8 cellular contexts compared by ENCODE assay signal in the genomic region with DNA sequence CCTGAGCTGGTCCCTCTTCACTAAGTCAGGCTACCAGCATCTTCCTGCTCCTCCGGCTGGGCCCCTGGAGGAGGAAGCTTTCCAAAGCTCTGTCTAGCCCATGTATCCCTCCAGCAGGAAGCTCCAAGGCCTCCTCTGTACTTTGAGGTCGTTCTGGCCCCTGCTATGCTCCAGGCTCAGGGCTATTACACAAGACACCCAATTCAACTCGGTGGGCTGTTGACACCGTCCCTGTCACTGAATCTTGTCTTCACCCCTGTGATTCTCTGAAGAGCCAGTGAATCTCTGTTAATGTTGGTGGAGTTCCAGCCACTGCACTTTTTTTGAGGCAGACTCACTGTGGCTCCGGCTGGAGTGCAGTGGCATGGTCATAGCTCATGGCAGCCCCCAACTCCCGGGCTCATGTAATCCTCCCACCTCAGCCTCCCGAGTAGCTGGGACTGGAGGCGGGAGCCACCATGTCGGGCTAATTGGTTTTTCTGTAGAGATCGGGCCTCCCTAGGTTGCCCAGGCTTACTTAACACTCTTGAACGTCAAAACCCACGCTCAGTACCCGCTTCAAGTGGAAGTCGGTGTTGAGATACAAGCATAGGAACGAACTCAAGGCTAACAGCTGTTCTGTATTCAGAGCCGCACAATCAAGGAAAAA. TPM values are rescaled to one million over a fixed set of nuclear protein-coding genes. Genes with fewer than 3 reads are reported as not detected.
DNase-seq lines count a peak whose midpoint lies in the region; ATAC-seq and TF ChIP-seq lines count a peak whose summit lies in the region.

No MANE protein-coding gene starts in this region.

- H3K27ac ChIP-seq in cardiac muscle cell = peak overlapping the region; percentile 84
- peak overlapping the region; percentile 91 for H3K27ac ChIP-seq in layer of hippocampus (ENCODE audit: low read depth, low read length)
- peak overlapping the region; percentile 63 to 91 (median 76) for H3K27ac ChIP-seq in tibial nerve

- no peak for ATAC-seq in left cardiac atrium
- ATAC-seq in activated naive CD4-positive, alpha-beta T cell treated with anti-CD3 and anti-CD28 coated beads, Interleukin-2, amount 50 U/mL, for 72 hours = peak in 1 of 2 donors; percentile 3
- no peak for ATAC-seq in HG02970 (IDR thresholded peaks at IDR 0.05; ENCODE audit: low FRiP score, unreplicated experiment)

- H3K27me3 ChIP-seq in cardiac muscle cell = no peaks in the 10 kb centered on the region
- no peaks in the 10 kb centered on the region for H3K27me3 ChIP-seq in layer of hippocampus (ENCODE audit: control insufficient read depth, insufficient read depth, low read length)
- no peaks in the 10 kb centered on the region for H3K27me3 ChIP-seq in tibial nerve

- 26 to 32% methylated on average over 16 of the region's 16 CpGs for WGBS in tibial nerve, 2 donors

- H3K4me3 ChIP-seq in cardiac muscle cell (peak overlapping the region; percentile 76), tibial nerve (peak overlapping the region; percentile 60 to 99 (median 71))

- peaks cover 0 to 8% of the 10 kb centered on the region in 2 donors for H3K36me3 Mint-ChIP-seq in activated naive CD4-positive, alpha-beta T cell treated with anti-CD3 and anti-CD28 coated beads, Interleukin-2, amount 50 U/mL, for 72 hours

- H3K9me3 Mint-ChIP-seq in activated naive CD4-positive, alpha-beta T cell treated with anti-CD3 and anti-CD28 coated beads, Interleukin-2, amount 50 U/mL, for 72 hours = no peaks in the 10 kb centered on the region

- DNase-seq in cardiac muscle cell (ENCODE audit: low read depth in 1 of 2, low spot score in 1 of 2) (no peak), left cardiac atrium (no peak), tibial nerve (ENCODE audit: low spot score in 2 of 2) (no peak)
- DNase-seq in activated naive CD4-positive, alpha-beta T cell treated with anti-CD3 and anti-CD28 coated beads, Interleukin-2, amount 50 U/mL, for 72 hours (ENCODE audit: low spot score in 2 of 2) = no peak
- no peak for DNase-seq in activated CD4-positive, CD25-positive, alpha-beta regulatory T cell (lab: John Stamatoyannopoulos, UW)
- DNase-seq in activated CD4-positive, alpha-beta T cell treated with anti-CD3 and anti-CD28 coated beads, Interleukin-2, amount 50 U/mL, for 1 hour = no peak

- no peaks in the 10 kb centered on the region for H3K4me1 ChIP-seq in cardiac muscle cell (ENCODE audit: low read depth)
- H3K4me1 ChIP-seq in tibial nerve = peaks cover 0 to 24% (median 11%) of the 10 kb centered on the region in 4 donors

- no peaks in the 10 kb centered on the region for H3K36me3 ChIP-seq in cardiac muscle cell
- peaks cover 0 to 8% (median 0%) of the 10 kb centered on the region in 3 donors for H3K36me3 ChIP-seq in tibial nerve

- TF ChIP-seq CTCF in cardiac muscle cell (IDR thresholded peaks at IDR 0.05; ENCODE audit: low read depth, low read length) = no peak
- TF ChIP-seq CTCF in tibial nerve (IDR thresholded peaks at IDR 0.05) = no peak

- TF ChIP-seq POLR2A in tibial nerve (IDR thresholded peaks at IDR 0.05) = no peak

- TF ChIP-seq EP300 in tibial nerve (IDR thresholded peaks at IDR 0.05) = no peak

- intact Hi-C loops in left cardiac atrium (cut with DNase I) = no loop called here

- no peaks in the 10 kb centered on the region for H3K9me3 ChIP-seq in cardiac muscle cell (ENCODE audit: low read depth)
- no peaks in the 10 kb centered on the region for H3K9me3 ChIP-seq in tibial nerve

- peak overlapping the region; percentile 67 to 78 for H3K27ac Mint-ChIP-seq in activated naive CD4-positive, alpha-beta T cell treated with anti-CD3 and anti-CD28 coated beads, Interleukin-2, amount 50 U/mL, for 72 hours

RNA-seq across cellular contexts. Expression of a gene that starts 0.5 kb away (rescaled TPM):
- total RNA-seq in cardiac muscle cell (130 and 133 TPM in 2 replicates), left cardiac atrium (10 to 100 TPM; 65.3 to 76.0 TPM), tibial nerve (100 to 1,000 TPM; 186 to 226 (median 210) TPM)
- polyA plus RNA-seq in cardiac muscle cell = 141 and 179 TPM in 2 replicates
- total RNA-seq in activated naive CD4-positive, alpha-beta T cell treated with anti-CD3 and anti-CD28 coated beads, Interleukin-2, amount 50 U/mL, for 72 hours = 10 to 100 TPM; 25.2 to 64.0 TPM

RNA-seq across cellular contexts. Expression of a gene that starts 16.4 kb away (rescaled TPM):
- 387 and 390 TPM in 2 replicates for total RNA-seq in cardiac muscle cell
- 415 and 457 TPM in 2 replicates for polyA plus RNA-seq in cardiac muscle cell
- total RNA-seq in left cardiac atrium = 100 to 1,000 TPM; 696 to 720 TPM
- 1,000 to 10,000 TPM; 1,677 to 1,782 TPM for total RNA-seq in activated naive CD4-positive, alpha-beta T cell treated with anti-CD3 and anti-CD28 coated beads, Interleukin-2, amount 50 U/mL, for 72 hours
- 100 to 1,000 TPM; 504 to 826 (median 521) TPM for total RNA-seq in tibial nerve

RNA-seq across cellular contexts. Expression of a gene that starts 18.5 kb away (rescaled TPM):
- total RNA-seq in cardiac muscle cell = 0.14 and 0.69 TPM in 2 replicates
- 0.89 and 1.2 TPM in 2 replicates for polyA plus RNA-seq in cardiac muscle cell
- total RNA-seq in left cardiac atrium = 10 to 100 TPM; 26.8 to 66.7 TPM
- total RNA-seq in activated naive CD4-positive, alpha-beta T cell treated with anti-CD3 and anti-CD28 coated beads, Interleukin-2, amount 50 U/mL, for 72 hours = not detected
- total RNA-seq in tibial nerve = 100 to 1,000 TPM in 1 of 4 donors, 10 to 100 TPM in 3; 27.4 to 115 (median 43.6) TPM

RNA-seq across cellular contexts. Expression of a gene that starts 24.6 kb away (rescaled TPM):
- total RNA-seq in cardiac muscle cell (0.74 and 1.6 TPM in 2 replicates), left cardiac atrium (1 to 10 TPM; 1.9 to 3.3 TPM), tibial nerve (10 to 100 TPM in 1 of 4 donors, 1 to 10 TPM in 2, not detected in 1; 3.1 to 12.6 (median 4.2) TPM)
- polyA plus RNA-seq in cardiac muscle cell = 2.0 and 2.4 TPM in 2 replicates
- under 1 TPM in 1 of 2 donors, not detected in 1; 0.64 TPM for total RNA-seq in activated naive CD4-positive, alpha-beta T cell treated with anti-CD3 and anti-CD28 coated beads, Interleukin-2, amount 50 U/mL, for 72 hours

RNA-seq across cellular contexts. Expression of a gene that starts 30.4 kb away (rescaled TPM):
- 137 and 160 TPM in 2 replicates for total RNA-seq in cardiac muscle cell
- polyA plus RNA-seq in cardiac muscle cell = 111 and 127 TPM in 2 replicates
- total RNA-seq in left cardiac atrium = 10 to 100 TPM; 53.0 to 53.4 TPM
- total RNA-seq in activated naive CD4-positive, alpha-beta T cell treated with anti-CD3 and anti-CD28 coated beads, Interleukin-2, amount 50 U/mL, for 72 hours = 100 to 1,000 TPM in 1 of 2 donors, 10 to 100 TPM in 1; 75.8 to 122 TPM
- total RNA-seq in tibial nerve = 100 to 1,000 TPM; 122 to 298 (median 167) TPM

Comparison
In these comparisons a context has a peak if more than half of its experiments do, and no peak if none do; other contexts are left out.
1. RNA of a gene that starts 18.5 kb away (total RNA-seq): 26.8 to 66.7 TPM in left cardiac atrium and 27.4 to 115 TPM in tibial nerve; 0.14 to 0.69 TPM in cardiac muscle cell and not detected in activated naive CD4-positive, alpha-beta T cell treated with anti-CD3 and anti-CD28 coated beads, Interleukin-2, amount 50 U/mL, for 72 hours; every median in the first group is over 10 times any median in the second.
2. Peak in every context shown above with its lines, with median percentiles within 50 percentile points of each other: H3K27ac ChIP-seq.